In genomic region chr15:41513282-41514227, GRCh38 we compare ENCODE assay signal across 8 cellular contexts. TPM values are rescaled to one million over a fixed set of nuclear protein-coding genes. Genes with fewer than 3 reads are reported as not detected.
DNase-seq lines count a peak whose midpoint lies in the region; ATAC-seq lines count a peak whose summit lies in the region.

Gene LTK (minus strand): TSS chr15:41513827. CDS start chr15:41513709, 118 bp downstream.

- peaks cover 18% of the 10 kb centered on the region for H3K36me3 Mint-ChIP-seq in dendritic cell treated with granulocyte-macrophage colony-stimulating factor and Interleukin-4, amounts not matched to agents 40 ng/mL and 50 ng/mL, for 4 days (ENCODE audit: low read depth)

- peak within 1 kb of the TSS; percentile 31 for H3K27ac Mint-ChIP-seq in dendritic cell treated with granulocyte-macrophage colony-stimulating factor and Interleukin-4, amounts not matched to agents 40 ng/mL and 50 ng/mL, for 4 days

- DNase-seq in Daoy (ENCODE audit: low read depth) = peak; percentile 69
- peak; percentile 49 for DNase-seq in NCI-H82 treated with DMSO at 0.1 percent for 48 hours (lab: John Stamatoyannopoulos, UW; ENCODE audit: unreplicated experiment)
- peak; percentile 95 for DNase-seq in myocyte (ENCODE audit: low read depth)
- DNase-seq in C1 segment of cervical spinal cord (lab: John Stamatoyannopoulos, UW) = no peak
- DNase-seq in KBM-7 = no peak

- H3K27me3 Mint-ChIP-seq in dendritic cell treated with granulocyte-macrophage colony-stimulating factor and Interleukin-4, amounts not matched to agents 40 ng/mL and 50 ng/mL, for 4 days = peaks cover 50% of the 10 kb centered on the region

- peaks cover 22% of the 10 kb centered on the region for H3K4me1 Mint-ChIP-seq in dendritic cell treated with granulocyte-macrophage colony-stimulating factor and Interleukin-4, amounts not matched to agents 40 ng/mL and 50 ng/mL, for 4 days (ENCODE audit: low read depth)

- intact Hi-C loops in dendritic cell treated with granulocyte-macrophage colony-stimulating factor and Interleukin-4, amounts not matched to agents 40 ng/mL and 50 ng/mL, for 4 days (cut with micrococcal nuclease) = loop anchor here (5.0 kb wide), 1 partner anchor 44 kb away; the partner anchor contains the start of gene TYRO3

- in situ Hi-C loops in KBM-7 (cut with MboI; ENCODE audit: low pct_unique_long_range_greater_than_20kb, low sequenced_read_pairs) = no loop called here

- peak within 1 kb of the TSS; percentile 79 for H3K4me3 Mint-ChIP-seq in dendritic cell treated with granulocyte-macrophage colony-stimulating factor and Interleukin-4, amounts not matched to agents 40 ng/mL and 50 ng/mL, for 4 days

- no peaks in the 10 kb centered on the region for H3K9me3 Mint-ChIP-seq in dendritic cell treated with granulocyte-macrophage colony-stimulating factor and Interleukin-4, amounts not matched to agents 40 ng/mL and 50 ng/mL, for 4 days

- ATAC-seq in GM18519 (IDR thresholded peaks at IDR 0.05; ENCODE audit: low FRiP score, unreplicated experiment) (no peak), HG03469 (IDR thresholded peaks at IDR 0.05; ENCODE audit: unreplicated experiment) (no peak)

RNA-seq across cellular contexts. Expression of gene LTK, which starts in this region (rescaled TPM):
- 0.40 and 0.57 TPM in 2 replicates for total RNA-seq in Daoy (2014; rRNA removed; shearing (Covaris generic))
- total RNA-seq in myocyte = 6.4 and 6.6 TPM in 2 replicates
- 0.77 TPM for polyA plus RNA-seq in myocyte (2012)

Comparison
In these comparisons a context has a peak if more than half of its experiments do, and no peak if none do; other contexts are left out.
1. Peak in DNase-seq in Daoy; RNA of the gene not detected or under 1 TPM.
2. DNase-seq: peak in NCI-H82 treated with DMSO at 0.1 percent for 48 hours (single experiment) and myocyte (single experiment); none in C1 segment of cervical spinal cord (0 of 14) and KBM-7 (single experiment).